In genomic region chr1:26121854-26122773, GRCh38 we compare ENCODE assay signal across 1 cellular context.
TF ChIP-seq lines count a peak whose summit lies in the region.

No MANE protein-coding gene starts in this region.

TF ChIP-seq in HepG2, 621 proteins besides CTCF, POLR2A, EP300 and RAD21:
- no peak for TF ChIP-seq ZNF652 (CRISPR knock-in tag; IDR thresholded peaks at IDR 0.05; ENCODE audit: borderline replicate concordance, low read depth)
- no peak for TF ChIP-seq POGZ (CRISPR knock-in tag; IDR thresholded peaks at IDR 0.05)
- no peak for TF ChIP-seq ONECUT2 (CRISPR knock-in tag; IDR thresholded peaks at IDR 0.05)
- no peak for TF ChIP-seq USF2 (IDR thresholded peaks at IDR 0.05; ENCODE audit: low read depth, low read length)
- TF ChIP-seq USF2 (CRISPR knock-in tag; IDR thresholded peaks at IDR 0.05; ENCODE audit: borderline replicate concordance): no peak
- TF ChIP-seq MEIS2 (CRISPR knock-in tag; IDR thresholded peaks at IDR 0.05): no peak
- no peak for TF ChIP-seq E2F5 (CRISPR knock-in tag; conservative IDR thresholded peaks at IDR 0.05)
- no peak for TF ChIP-seq HIVEP1 (CRISPR knock-in tag; IDR thresholded peaks at IDR 0.05)
- TF ChIP-seq MATR3 (CRISPR knock-in tag; IDR thresholded peaks at IDR 0.05): no peak
- no peak for TF ChIP-seq ZNF737 (CRISPR knock-in tag; IDR thresholded peaks at IDR 0.05; ENCODE audit: borderline replicate concordance)
- TF ChIP-seq ZNF10 (CRISPR knock-in tag; IDR thresholded peaks at IDR 0.05; ENCODE audit: borderline replicate concordance, low read depth): no peak
